Comparison of ENCODE assay signal across 1 cellular context in the genomic region with DNA sequence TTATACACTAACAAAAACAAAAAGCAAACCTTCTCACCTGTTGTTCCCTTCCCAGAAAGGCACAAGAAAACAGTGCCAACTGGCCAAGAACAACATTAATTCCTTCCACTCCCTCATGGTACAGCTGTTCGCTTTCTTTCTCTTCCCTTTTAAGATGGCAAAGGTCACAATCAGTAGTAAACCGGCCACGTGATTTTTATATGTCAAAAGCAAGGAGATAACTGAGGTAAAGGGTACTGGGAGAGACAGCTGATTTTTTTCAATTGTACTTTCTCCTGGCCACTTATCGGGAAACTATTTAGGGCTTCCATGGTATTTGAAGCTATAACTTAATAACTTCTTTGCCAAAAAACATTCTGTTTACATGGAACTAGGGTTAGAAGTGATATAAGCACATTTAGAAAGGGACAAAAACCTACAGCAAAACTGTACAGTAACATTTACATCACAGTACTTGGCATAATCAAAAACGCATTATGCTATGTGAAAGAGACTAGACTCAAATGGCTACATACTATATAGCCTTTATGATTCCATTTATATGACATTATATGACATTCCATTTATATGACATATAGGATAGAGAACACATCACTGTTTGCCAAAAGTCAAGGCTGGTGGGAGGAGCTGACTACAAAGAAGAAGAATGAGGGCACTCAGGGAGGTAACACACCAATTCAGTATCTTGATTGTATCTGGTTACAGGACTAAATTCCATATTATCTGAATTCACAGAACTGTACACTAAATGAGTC.
TF ChIP-seq lines count a peak whose summit lies in the region.

No MANE protein-coding gene starts in this region.

TF ChIP-seq in liver, 16 proteins besides CTCF, POLR2A, EP300 and RAD21 (continued from another document):
- TF ChIP-seq, protein P1, sequence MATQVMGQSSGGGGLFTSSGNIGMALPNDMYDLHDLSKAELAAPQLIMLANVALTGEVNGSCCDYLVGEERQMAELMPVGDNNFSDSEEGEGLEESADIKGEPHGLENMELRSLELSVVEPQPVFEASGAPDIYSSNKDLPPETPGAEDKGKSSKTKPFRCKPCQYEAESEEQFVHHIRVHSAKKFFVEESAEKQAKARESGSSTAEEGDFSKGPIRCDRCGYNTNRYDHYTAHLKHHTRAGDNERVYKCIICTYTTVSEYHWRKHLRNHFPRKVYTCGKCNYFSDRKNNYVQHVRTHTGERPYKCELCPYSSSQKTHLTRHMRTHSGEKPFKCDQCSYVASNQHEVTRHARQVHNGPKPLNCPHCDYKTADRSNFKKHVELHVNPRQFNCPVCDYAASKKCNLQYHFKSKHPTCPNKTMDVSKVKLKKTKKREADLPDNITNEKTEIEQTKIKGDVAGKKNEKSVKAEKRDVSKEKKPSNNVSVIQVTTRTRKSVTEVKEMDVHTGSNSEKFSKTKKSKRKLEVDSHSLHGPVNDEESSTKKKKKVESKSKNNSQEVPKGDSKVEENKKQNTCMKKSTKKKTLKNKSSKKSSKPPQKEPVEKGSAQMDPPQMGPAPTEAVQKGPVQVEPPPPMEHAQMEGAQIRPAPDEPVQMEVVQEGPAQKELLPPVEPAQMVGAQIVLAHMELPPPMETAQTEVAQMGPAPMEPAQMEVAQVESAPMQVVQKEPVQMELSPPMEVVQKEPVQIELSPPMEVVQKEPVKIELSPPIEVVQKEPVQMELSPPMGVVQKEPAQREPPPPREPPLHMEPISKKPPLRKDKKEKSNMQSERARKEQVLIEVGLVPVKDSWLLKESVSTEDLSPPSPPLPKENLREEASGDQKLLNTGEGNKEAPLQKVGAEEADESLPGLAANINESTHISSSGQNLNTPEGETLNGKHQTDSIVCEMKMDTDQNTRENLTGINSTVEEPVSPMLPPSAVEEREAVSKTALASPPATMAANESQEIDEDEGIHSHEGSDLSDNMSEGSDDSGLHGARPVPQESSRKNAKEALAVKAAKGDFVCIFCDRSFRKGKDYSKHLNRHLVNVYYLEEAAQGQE (IDR thresholded peaks at IDR 0.05), result peak; percentile 15
- TF ChIP-seq JUND (IDR thresholded peaks at IDR 0.05), result peak in 1 of 2 donors; percentile 10
- TF ChIP-seq FOXA1 (IDR thresholded peaks at IDR 0.05), result no peak
- TF ChIP-seq, protein P2, sequence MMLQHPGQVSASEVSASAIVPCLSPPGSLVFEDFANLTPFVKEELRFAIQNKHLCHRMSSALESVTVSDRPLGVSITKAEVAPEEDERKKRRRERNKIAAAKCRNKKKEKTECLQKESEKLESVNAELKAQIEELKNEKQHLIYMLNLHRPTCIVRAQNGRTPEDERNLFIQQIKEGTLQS (IDR thresholded peaks at IDR 0.05), result no peak
